1 cellular context compared by ENCODE assay signal in the genomic region with DNA sequence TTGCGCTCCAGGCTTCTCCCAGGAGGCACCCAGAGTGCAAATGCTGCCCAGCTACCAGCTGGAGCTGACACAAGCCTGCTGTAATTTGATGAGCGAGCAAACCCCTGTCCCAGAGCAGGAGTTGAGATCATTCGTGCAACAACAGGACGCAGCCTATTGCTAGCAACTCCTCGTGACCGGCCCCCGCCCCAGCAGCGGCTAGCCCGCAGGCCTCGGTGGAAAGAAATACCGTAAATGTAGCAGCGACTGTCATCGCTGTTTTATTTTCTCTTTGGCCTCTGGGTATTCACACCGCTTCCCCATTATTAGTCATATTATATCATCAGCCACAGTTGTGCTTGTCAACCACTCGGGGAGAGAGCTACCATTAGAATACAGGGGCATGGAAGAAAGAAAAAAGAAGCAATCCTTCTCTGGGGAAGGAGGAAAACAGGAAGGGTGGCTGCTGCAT.
TF ChIP-seq lines count a peak whose summit lies in the region.

No MANE protein-coding gene starts in this region.

TF ChIP-seq in HepG2, 621 proteins besides CTCF, POLR2A, EP300 and RAD21:
- TF ChIP-seq, protein P1, sequence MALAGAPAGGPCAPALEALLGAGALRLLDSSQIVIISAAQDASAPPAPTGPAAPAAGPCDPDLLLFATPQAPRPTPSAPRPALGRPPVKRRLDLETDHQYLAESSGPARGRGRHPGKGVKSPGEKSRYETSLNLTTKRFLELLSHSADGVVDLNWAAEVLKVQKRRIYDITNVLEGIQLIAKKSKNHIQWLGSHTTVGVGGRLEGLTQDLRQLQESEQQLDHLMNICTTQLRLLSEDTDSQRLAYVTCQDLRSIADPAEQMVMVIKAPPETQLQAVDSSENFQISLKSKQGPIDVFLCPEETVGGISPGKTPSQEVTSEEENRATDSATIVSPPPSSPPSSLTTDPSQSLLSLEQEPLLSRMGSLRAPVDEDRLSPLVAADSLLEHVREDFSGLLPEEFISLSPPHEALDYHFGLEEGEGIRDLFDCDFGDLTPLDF (CRISPR knock-in tag; IDR thresholded peaks at IDR 0.05) = no peak
- TF ChIP-seq POLR2AphosphoS5 (IDR thresholded peaks at IDR 0.05; ENCODE audit: low read depth, low read length) = no peak
- no peak for TF ChIP-seq ZNF619 (CRISPR knock-in tag; IDR thresholded peaks at IDR 0.05)
- no peak for TF ChIP-seq ZNF570 (CRISPR knock-in tag; IDR thresholded peaks at IDR 0.05; ENCODE audit: borderline replicate concordance)
- TF ChIP-seq, protein P2, sequence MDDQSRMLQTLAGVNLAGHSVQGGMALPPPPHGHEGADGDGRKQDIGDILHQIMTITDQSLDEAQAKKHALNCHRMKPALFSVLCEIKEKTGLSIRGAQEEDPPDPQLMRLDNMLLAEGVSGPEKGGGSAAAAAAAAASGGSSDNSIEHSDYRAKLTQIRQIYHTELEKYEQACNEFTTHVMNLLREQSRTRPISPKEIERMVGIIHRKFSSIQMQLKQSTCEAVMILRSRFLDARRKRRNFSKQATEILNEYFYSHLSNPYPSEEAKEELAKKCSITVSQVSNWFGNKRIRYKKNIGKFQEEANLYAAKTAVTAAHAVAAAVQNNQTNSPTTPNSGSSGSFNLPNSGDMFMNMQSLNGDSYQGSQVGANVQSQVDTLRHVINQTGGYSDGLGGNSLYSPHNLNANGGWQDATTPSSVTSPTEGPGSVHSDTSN (CRISPR knock-in tag; IDR thresholded peaks at IDR 0.05; ENCODE audit: borderline replicate concordance) = no peak
- TF ChIP-seq NONO (IDR thresholded peaks at IDR 0.05) = no peak
- no peak for TF ChIP-seq NONO (CRISPR knock-in tag; conservative IDR thresholded peaks at IDR 0.05)
- TF ChIP-seq ADNP (CRISPR knock-in tag; IDR thresholded peaks at IDR 0.05) = no peak
- TF ChIP-seq ZNF468 (CRISPR knock-in tag; IDR thresholded peaks at IDR 0.05) = no peak
- no peak for TF ChIP-seq STAT5B (CRISPR knock-in tag; IDR thresholded peaks at IDR 0.05)
- no peak for TF ChIP-seq MIER3 (CRISPR knock-in tag; IDR thresholded peaks at IDR 0.05; ENCODE audit: borderline replicate concordance)
- TF ChIP-seq, protein P3, sequence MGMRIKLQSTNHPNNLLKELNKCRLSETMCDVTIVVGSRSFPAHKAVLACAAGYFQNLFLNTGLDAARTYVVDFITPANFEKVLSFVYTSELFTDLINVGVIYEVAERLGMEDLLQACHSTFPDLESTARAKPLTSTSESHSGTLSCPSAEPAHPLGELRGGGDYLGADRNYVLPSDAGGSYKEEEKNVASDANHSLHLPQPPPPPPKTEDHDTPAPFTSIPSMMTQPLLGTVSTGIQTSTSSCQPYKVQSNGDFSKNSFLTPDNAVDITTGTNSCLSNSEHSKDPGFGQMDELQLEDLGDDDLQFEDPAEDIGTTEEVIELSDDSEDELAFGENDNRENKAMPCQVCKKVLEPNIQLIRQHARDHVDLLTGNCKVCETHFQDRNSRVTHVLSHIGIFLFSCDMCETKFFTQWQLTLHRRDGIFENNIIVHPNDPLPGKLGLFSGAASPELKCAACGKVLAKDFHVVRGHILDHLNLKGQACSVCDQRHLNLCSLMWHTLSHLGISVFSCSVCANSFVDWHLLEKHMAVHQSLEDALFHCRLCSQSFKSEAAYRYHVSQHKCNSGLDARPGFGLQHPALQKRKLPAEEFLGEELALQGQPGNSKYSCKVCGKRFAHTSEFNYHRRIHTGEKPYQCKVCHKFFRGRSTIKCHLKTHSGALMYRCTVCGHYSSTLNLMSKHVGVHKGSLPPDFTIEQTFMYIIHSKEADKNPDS (CRISPR knock-in tag; IDR thresholded peaks at IDR 0.05) = no peak
- TF ChIP-seq, protein P4, sequence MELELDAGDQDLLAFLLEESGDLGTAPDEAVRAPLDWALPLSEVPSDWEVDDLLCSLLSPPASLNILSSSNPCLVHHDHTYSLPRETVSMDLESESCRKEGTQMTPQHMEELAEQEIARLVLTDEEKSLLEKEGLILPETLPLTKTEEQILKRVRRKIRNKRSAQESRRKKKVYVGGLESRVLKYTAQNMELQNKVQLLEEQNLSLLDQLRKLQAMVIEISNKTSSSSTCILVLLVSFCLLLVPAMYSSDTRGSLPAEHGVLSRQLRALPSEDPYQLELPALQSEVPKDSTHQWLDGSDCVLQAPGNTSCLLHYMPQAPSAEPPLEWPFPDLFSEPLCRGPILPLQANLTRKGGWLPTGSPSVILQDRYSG (CRISPR knock-in tag; IDR thresholded peaks at IDR 0.05) = no peak
- TF ChIP-seq, protein P5, sequence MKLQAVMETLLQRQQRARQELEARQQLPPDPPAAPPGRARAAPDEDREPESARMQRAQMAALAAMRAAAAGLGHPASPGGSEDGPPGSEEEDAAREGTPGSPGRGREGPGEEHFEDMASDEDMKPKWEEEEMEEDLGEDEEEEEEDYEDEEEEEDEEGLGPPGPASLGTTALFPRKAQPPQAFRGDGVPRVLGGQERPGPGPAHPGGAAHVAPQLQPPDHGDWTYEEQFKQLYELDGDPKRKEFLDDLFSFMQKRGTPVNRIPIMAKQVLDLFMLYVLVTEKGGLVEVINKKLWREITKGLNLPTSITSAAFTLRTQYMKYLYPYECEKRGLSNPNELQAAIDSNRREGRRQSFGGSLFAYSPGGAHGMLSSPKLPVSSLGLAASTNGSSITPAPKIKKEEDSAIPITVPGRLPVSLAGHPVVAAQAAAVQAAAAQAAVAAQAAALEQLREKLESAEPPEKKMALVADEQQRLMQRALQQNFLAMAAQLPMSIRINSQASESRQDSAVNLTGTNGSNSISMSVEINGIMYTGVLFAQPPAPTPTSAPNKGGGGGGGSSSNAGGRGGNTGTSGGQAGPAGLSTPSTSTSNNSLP (IDR thresholded peaks at IDR 0.05; ENCODE audit: low read depth, low read length) = no peak
- TF ChIP-seq ZNF850 (CRISPR knock-in tag; conservative IDR thresholded peaks at IDR 0.05) = no peak
- TF ChIP-seq, protein P6, sequence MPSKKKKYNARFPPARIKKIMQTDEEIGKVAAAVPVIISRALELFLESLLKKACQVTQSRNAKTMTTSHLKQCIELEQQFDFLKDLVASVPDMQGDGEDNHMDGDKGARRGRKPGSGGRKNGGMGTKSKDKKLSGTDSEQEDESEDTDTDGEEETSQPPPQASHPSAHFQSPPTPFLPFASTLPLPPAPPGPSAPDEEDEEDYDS (CRISPR knock-in tag; IDR thresholded peaks at IDR 0.05) = no peak
- TF ChIP-seq, protein P7, sequence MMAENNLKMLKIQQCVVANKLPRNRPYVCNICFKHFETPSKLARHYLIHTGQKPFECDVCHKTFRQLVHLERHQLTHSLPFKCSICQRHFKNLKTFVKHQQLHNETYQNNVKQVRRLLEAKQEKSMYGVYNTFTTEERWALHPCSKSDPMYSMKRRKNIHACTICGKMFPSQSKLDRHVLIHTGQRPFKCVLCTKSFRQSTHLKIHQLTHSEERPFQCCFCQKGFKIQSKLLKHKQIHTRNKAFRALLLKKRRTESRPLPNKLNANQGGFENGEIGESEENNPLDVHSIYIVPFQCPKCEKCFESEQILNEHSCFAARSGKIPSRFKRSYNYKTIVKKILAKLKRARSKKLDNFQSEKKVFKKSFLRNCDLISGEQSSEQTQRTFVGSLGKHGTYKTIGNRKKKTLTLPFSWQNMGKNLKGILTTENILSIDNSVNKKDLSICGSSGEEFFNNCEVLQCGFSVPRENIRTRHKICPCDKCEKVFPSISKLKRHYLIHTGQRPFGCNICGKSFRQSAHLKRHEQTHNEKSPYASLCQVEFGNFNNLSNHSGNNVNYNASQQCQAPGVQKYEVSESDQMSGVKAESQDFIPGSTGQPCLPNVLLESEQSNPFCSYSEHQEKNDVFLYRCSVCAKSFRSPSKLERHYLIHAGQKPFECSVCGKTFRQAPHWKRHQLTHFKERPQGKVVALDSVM (CRISPR knock-in tag; IDR thresholded peaks at IDR 0.05) = no peak
- no peak for TF ChIP-seq ELF3 (CRISPR knock-in tag; IDR thresholded peaks at IDR 0.05)
- TF ChIP-seq, protein P8, sequence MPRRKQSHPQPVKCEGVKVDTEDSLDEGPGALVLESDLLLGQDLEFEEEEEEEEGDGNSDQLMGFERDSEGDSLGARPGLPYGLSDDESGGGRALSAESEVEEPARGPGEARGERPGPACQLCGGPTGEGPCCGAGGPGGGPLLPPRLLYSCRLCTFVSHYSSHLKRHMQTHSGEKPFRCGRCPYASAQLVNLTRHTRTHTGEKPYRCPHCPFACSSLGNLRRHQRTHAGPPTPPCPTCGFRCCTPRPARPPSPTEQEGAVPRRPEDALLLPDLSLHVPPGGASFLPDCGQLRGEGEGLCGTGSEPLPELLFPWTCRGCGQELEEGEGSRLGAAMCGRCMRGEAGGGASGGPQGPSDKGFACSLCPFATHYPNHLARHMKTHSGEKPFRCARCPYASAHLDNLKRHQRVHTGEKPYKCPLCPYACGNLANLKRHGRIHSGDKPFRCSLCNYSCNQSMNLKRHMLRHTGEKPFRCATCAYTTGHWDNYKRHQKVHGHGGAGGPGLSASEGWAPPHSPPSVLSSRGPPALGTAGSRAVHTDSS (CRISPR knock-in tag; conservative IDR thresholded peaks at IDR 0.05) = no peak
- no peak for TF ChIP-seq ERF (CRISPR knock-in tag; IDR thresholded peaks at IDR 0.05)
